1 cellular context compared by ENCODE assay signal in the genomic region with DNA sequence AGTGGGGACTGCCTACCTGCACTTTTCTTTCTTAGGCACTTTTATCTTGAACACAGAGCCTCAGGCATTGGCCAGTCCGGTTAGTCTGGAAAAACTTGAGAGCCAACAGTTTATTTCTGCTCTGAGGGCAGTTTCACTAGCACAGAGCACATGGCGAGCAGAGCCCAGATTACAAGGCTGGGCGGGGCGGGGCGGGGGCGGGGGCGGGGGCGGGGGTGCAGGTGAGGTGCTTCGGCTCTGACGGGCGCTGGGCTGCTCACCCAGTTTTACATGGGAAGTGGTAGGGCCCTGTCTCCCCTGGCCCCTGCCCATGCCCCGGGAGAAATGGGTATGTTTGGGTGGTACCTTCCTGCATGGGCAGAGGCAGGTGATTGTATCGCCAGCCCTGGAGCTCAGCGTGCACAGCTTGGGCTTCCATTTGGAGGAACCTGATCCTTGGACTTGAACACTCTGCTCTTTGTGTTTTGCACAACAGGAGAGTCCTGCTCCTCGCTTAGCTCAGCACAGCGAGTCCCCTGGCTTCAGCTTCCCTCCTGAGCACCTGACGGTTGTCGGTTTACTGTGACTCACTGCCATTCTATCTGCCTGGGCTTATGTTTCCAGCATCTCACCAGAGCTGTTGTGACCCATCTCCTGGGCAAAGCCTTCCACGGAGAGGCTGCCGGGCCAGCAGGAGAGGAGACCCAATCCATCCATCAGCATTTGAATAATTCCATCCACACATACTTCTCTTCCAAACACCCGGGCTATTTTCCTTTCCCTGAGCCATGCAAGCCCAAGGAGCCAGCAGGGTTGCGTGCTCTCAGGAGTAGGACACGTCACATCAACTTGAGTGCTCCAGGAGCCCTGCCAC.
TF ChIP-seq lines count a peak whose summit lies in the region.

No MANE protein-coding gene starts in this region.

TF ChIP-seq in HepG2, 621 proteins besides CTCF, POLR2A, EP300 and RAD21 (continued from another document and continues in another):
- TF ChIP-seq HINFP (CRISPR knock-in tag; IDR thresholded peaks at IDR 0.05; ENCODE audit: low read depth): no peak; the same call in 1 of the 2 replicates
- no peak for TF ChIP-seq WIZ (CRISPR knock-in tag; IDR thresholded peaks at IDR 0.05)
- TF ChIP-seq HNRNPH1 (optimal IDR thresholded peaks at IDR 0.05; ENCODE audit: low read depth, low read length): no peak
- peak; percentile 83 for TF ChIP-seq HIC2 (CRISPR knock-in tag; IDR thresholded peaks at IDR 0.05; ENCODE audit: low read depth)
- peak; percentile 70 for TF ChIP-seq SRSF1 (optimal IDR thresholded peaks at IDR 0.05; ENCODE audit: low read depth, low read length)
- TF ChIP-seq ARHGAP35 (CRISPR knock-in tag; IDR thresholded peaks at IDR 0.05; ENCODE audit: borderline replicate concordance): no peak
- no peak for TF ChIP-seq ZNF333 (CRISPR knock-in tag; IDR thresholded peaks at IDR 0.05; ENCODE audit: borderline replicate concordance)
- TF ChIP-seq MAZ (IDR thresholded peaks at IDR 0.05; ENCODE audit: borderline replicate concordance, low read depth, low read length): peak; percentile 6; the same call in 1 of the 2 replicates
- TF ChIP-seq MAZ (CRISPR knock-in tag; IDR thresholded peaks at IDR 0.05; ENCODE audit: low read depth): peak; percentile 37; the same call in 1 of the 2 replicates
- peak; percentile 78 for TF ChIP-seq ZNF629 (CRISPR knock-in tag; conservative IDR thresholded peaks at IDR 0.05)
- no peak for TF ChIP-seq HNF1A (IDR thresholded peaks at IDR 0.05; ENCODE audit: low read depth)
- peak; percentile 34; the same call in 1 of the 2 replicates for TF ChIP-seq HNF1A (CRISPR knock-in tag; IDR thresholded peaks at IDR 0.05; ENCODE audit: borderline replicate concordance)
- no peak for TF ChIP-seq ZNF251 (CRISPR knock-in tag; IDR thresholded peaks at IDR 0.05)
- no peak for TF ChIP-seq ZNF713 (CRISPR knock-in tag; IDR thresholded peaks at IDR 0.05)
- 0 out of 2 replicates have a peak, but pooled peaks have one; percentile 30 for TF ChIP-seq TFAP4 (IDR thresholded peaks at IDR 0.05; ENCODE audit: borderline replicate concordance, low read depth)
- no peak for TF ChIP-seq NFATC3 (CRISPR knock-in tag; IDR thresholded peaks at IDR 0.05)
- TF ChIP-seq RBFOX2 (IDR thresholded peaks at IDR 0.05; ENCODE audit: low read depth, low read length): peak; percentile 55; the same call in 1 of the 2 replicates
- TF ChIP-seq ADNP (CRISPR knock-in tag; IDR thresholded peaks at IDR 0.05): no peak
- 0 out of 2 replicates have a peak, but pooled peaks have one; percentile 39 for TF ChIP-seq FOXK1 (CRISPR knock-in tag; IDR thresholded peaks at IDR 0.05; ENCODE audit: borderline replicate concordance, low read depth)
- no peak for TF ChIP-seq ZNF460 (CRISPR knock-in tag; IDR thresholded peaks at IDR 0.05; ENCODE audit: borderline replicate concordance)
- TF ChIP-seq, protein P1, sequence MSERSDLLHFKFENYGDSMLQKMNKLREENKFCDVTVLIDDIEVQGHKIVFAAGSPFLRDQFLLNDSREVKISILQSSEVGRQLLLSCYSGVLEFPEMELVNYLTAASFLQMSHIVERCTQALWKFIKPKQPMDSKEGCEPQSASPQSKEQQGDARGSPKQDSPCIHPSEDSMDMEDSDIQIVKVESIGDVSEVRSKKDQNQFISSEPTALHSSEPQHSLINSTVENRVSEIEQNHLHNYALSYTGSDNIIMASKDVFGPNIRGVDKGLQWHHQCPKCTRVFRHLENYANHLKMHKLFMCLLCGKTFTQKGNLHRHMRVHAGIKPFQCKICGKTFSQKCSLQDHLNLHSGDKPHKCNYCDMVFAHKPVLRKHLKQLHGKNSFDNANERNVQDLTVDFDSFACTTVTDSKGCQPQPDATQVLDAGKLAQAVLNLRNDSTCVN (CRISPR knock-in tag; IDR thresholded peaks at IDR 0.05; ENCODE audit: borderline replicate concordance): no peak; the same call in 1 of the 2 replicates
- no peak for TF ChIP-seq NFAT5 (CRISPR knock-in tag; IDR thresholded peaks at IDR 0.05)
- no peak for TF ChIP-seq SRSF4 (IDR thresholded peaks at IDR 0.05; ENCODE audit: low read depth, low read length, poor library complexity, severe bottlenecking)
- TF ChIP-seq, protein P2, sequence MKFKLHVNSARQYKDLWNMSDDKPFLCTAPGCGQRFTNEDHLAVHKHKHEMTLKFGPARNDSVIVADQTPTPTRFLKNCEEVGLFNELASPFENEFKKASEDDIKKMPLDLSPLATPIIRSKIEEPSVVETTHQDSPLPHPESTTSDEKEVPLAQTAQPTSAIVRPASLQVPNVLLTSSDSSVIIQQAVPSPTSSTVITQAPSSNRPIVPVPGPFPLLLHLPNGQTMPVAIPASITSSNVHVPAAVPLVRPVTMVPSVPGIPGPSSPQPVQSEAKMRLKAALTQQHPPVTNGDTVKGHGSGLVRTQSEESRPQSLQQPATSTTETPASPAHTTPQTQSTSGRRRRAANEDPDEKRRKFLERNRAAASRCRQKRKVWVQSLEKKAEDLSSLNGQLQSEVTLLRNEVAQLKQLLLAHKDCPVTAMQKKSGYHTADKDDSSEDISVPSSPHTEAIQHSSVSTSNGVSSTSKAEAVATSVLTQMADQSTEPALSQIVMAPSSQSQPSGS (CRISPR knock-in tag; IDR thresholded peaks at IDR 0.05): 0 out of 2 replicates have a peak, but pooled peaks have one; percentile 42
- TF ChIP-seq SP2 (CRISPR knock-in tag; IDR thresholded peaks at IDR 0.05): no peak
- 0 out of 2 replicates have a peak, but pooled peaks have one; percentile 35 for TF ChIP-seq ZNF564 (CRISPR knock-in tag; IDR thresholded peaks at IDR 0.05)
- no peak for TF ChIP-seq BRF2 (CRISPR knock-in tag; IDR thresholded peaks at IDR 0.05)
- TF ChIP-seq ZNF33B (CRISPR knock-in tag; IDR thresholded peaks at IDR 0.05): no peak
- TF ChIP-seq EEA1 (CRISPR knock-in tag; IDR thresholded peaks at IDR 0.05; ENCODE audit: borderline replicate concordance): no peak
